Comparison of ENCODE assay signal across 33 cellular contexts in genomic region chr3:108251256-108251655, GRCh38. TPM values are rescaled to one million over a fixed set of nuclear protein-coding genes. Genes with fewer than 3 reads are reported as not detected.
"Had no signal": no experiment of that assay in that cellular context is flagged by ENCODE, and none has a peak within 500 bp of the region (broad histone marks: within the 10 kb centered on the region; RNA-seq: fewer than 3 reads in every experiment).

No MANE protein-coding gene starts in this region.

- H3K27ac ChIP-seq: PC-9, WERI-Rb-1 had no signal

- ATAC-seq: activated naive CD8-positive, alpha-beta T cell treated with anti-CD3 and anti-CD28 coated beads, Interleukin-2, amount 50 U/mL, for 24 hours had no signal

- H3K4me3 ChIP-seq: PC-9 had no signal

- DNase-seq: activated CD4-positive, alpha-beta memory T cell treated with anti-CD3 and anti-CD28 coated beads, Interleukin-2, amount 10 ng/mL, durations not matched to agents 7 days and 5 days; activated CD4-positive, alpha-beta T cell treated with anti-CD3 and anti-CD28 coated beads for 1 hour; activated CD4-positive, alpha-beta T cell treated with anti-CD3 and anti-CD28 coated beads for 48 hours; activated CD4-positive, CD25-positive, alpha-beta regulatory T cell; activated CD8-positive, alpha-beta memory T cell treated with anti-CD3 and anti-CD28 coated beads for 24 hours; activated CD8-positive, alpha-beta memory T cell treated with anti-CD3 and anti-CD28 coated beads, Interleukin-2, amount 10 ng/mL, durations not matched to agents 7 days and 5 days; activated CD8-positive, alpha-beta memory T cell treated with anti-CD3 and anti-CD28 coated beads, Interleukin-2, amount 50 U/mL, for 48 hours; activated effector memory CD4-positive, alpha-beta T cell treated with Interleukin-2 at 50 U/mL for 16 hours; activated naive CD4-positive, alpha-beta T cell treated with anti-CD3 and anti-CD28 coated beads, Interleukin-2, amount 10 ng/mL, durations not matched to agents 7 days and 5 days; activated naive CD8-positive, alpha-beta T cell treated with anti-CD3 and anti-CD28 coated beads, Interleukin-2, amount 50 U/mL, for 24 hours; activated T-cell treated with anti-CD3 and anti-CD28 coated beads, Interleukin-2, amount 50 U/mL, for 48 hours; anterior cingulate cortex; caudate nucleus; cerebellar nuclear complex; Karpas-422; NCI-H1105 treated with DMSO at 0.1 percent for 48 hours; NCI-H146; NCI-H187; NCI-H2171 treated with DMSO at 0.1 percent for 48 hours; NCI-H2227 treated with DMSO at 0.1 percent for 48 hours; NCI-H446; NCI-H510A treated with DMSO at 0.1 percent for 48 hours; NCI-H526 treated with DMSO at 0.1 percent for 48 hours; NCI-H774; PC-9; Right ventricle myocardium superior; SW 1271; T-helper 1 cell; T-helper 9 cell; WERI-Rb-1 had no signal

- FAIRE-seq: bronchial epithelial cell had no signal

- H3K36me3 ChIP-seq: WERI-Rb-1 had no signal

RNA-seq across cellular contexts. Expression of gene HHLA2, which starts 45.1 kb away (rescaled TPM):
- total RNA-seq: bronchial epithelial cell, MCF 10A, OCI-LY7, PC-9, Right ventricle myocardium superior had no signal
